Comparison of ENCODE assay signal across 12 cellular contexts in genomic region chr7:149489391-149490024, GRCh38. TPM values are rescaled to one million over a fixed set of nuclear protein-coding genes. Genes with fewer than 3 reads are reported as not detected.
A peak's percentile ranks its signal among the peaks of the same experiment; 100 is the strongest.
DNase-seq lines count a peak whose midpoint lies in the region; ATAC-seq and TF ChIP-seq lines count a peak whose summit lies in the region.
"Had no signal": no experiment of that assay in that cellular context is flagged by ENCODE, and none has a peak within 500 bp of the region (broad histone marks: within the 10 kb centered on the region; RNA-seq: fewer than 3 reads in every experiment).

No MANE protein-coding gene starts in this region.

- DNase-seq in A673 (ENCODE audit: low spot score) (no peak), GM10248 (ENCODE audit: extremely low spot score) (no peak), T-helper 17 cell (no peak), iPS-NIHi7 (ENCODE audit: extremely low spot score) (peak; percentile 52), testis (no peak), DMS79 treated with DMSO at 0.1 percent for 48 hours (lab: John Stamatoyannopoulos, UW) (no peak)
- no peak for DNase-seq in activated CD8-positive, alpha-beta memory T cell treated with anti-CD3 and anti-CD28 coated beads for 24 hours
- no peak for DNase-seq in activated CD4-positive, alpha-beta T cell treated with anti-CD3 and anti-CD28 coated beads for 4 hours
- DNase-seq: activated CD4-positive, alpha-beta T cell treated with anti-CD3 and anti-CD28 coated beads for 36 hours; gastrocnemius medialis; Kasumi-1; stimulated activated CD4-positive, alpha-beta T cell treated with anti-CD3 and anti-CD28 coated beads, Interleukin-4, amount 100 ng/mL, for 1 hour had no signal

- H3K4me1 Mint-ChIP-seq in T-helper 17 cell = peaks cover 22% of the 10 kb centered on the region

- 86 to 89% methylated on average over 15 of the region's 15 CpGs for WGBS in testis, 2 donors

- no peaks in the 10 kb centered on the region for H3K27me3 Mint-ChIP-seq in T-helper 17 cell
- H3K27me3 Mint-ChIP-seq: activated CD4-positive, alpha-beta T cell treated with anti-CD3 and anti-CD28 coated beads for 36 hours had no signal

- peak overlapping the region; percentile 45 for H3K27ac Mint-ChIP-seq in T-helper 17 cell
- H3K27ac Mint-ChIP-seq: activated CD4-positive, alpha-beta T cell treated with anti-CD3 and anti-CD28 coated beads for 36 hours had no signal

- H3K4me1 ChIP-seq in A673 (ENCODE audit: insufficient read depth, low read length, poor library complexity, severe bottlenecking) = no peaks in the 10 kb centered on the region
- no peaks in the 10 kb centered on the region for H3K4me1 ChIP-seq in testis

- intact Hi-C loops in A673 (cut with micrococcal nuclease; ENCODE audit: unreplicated experiment) (no loop called here), testis (cut with DNase I; ENCODE audit: low total_unique reads) (no loop called here)

- ATAC-seq in T-helper 17 cell = peak; percentile 25
- ATAC-seq: activated CD4-positive, alpha-beta T cell treated with anti-CD3 and anti-CD28 coated beads for 36 hours had no signal

- H3K36me3 ChIP-seq in A673 (ENCODE audit: insufficient read depth, low read length, poor library complexity, severe bottlenecking) (peaks cover 63% of the 10 kb centered on the region), testis (ENCODE audit: low read depth, missing control alignments) (no peaks in the 10 kb centered on the region)

- peaks cover 27% of the 10 kb centered on the region for H3K36me3 Mint-ChIP-seq in T-helper 17 cell (ENCODE audit: low read depth)

- H3K4me3 Mint-ChIP-seq in T-helper 17 cell = peak overlapping the region; percentile 31
- H3K4me3 Mint-ChIP-seq: activated CD4-positive, alpha-beta T cell treated with anti-CD3 and anti-CD28 coated beads for 36 hours had no signal

- no peaks in the 10 kb centered on the region for H3K9me3 ChIP-seq in A673 (ENCODE audit: low read depth, low read length, poor library complexity, severe bottlenecking)
- H3K9me3 ChIP-seq in T-helper 17 cell (ENCODE audit: control insufficient read depth, low read length, poor library complexity, severe bottlenecking) = no peaks in the 10 kb centered on the region
- H3K9me3 ChIP-seq in testis = no peaks in the 10 kb centered on the region
- H3K9me3 ChIP-seq: gastrocnemius medialis had no signal

- no peak overlapping the region for H3K4me3 ChIP-seq in A673 (ENCODE audit: low read depth, low read length, poor library complexity, severe bottlenecking)
- no peak overlapping the region for H3K4me3 ChIP-seq in testis
- H3K4me3 ChIP-seq: gastrocnemius medialis had no signal

- H3K27ac ChIP-seq in A673 (ENCODE audit: low read depth, low read length, poor library complexity, severe bottlenecking) (no peak overlapping the region), testis (no peak overlapping the region)
- H3K27ac ChIP-seq: gastrocnemius medialis had no signal

- BruUV-seq in A673 (replicated peaks; lab: Mats Ljungman, UMichigan) = no TSS peak

- POLR2A ChIA-PET in A673 (lab: Charles Lee; ENCODE audit: low non-redundant PET) = no interaction called here
- POLR2A ChIA-PET in GM10248 (lab: Yijun Ruan, JAX) = no interaction called here

- TF ChIP-seq POLR2A in testis (IDR thresholded peaks at IDR 0.05) = no peak

- TF ChIP-seq CTCF in A673 (conservative IDR thresholded peaks at IDR 0.05; ENCODE audit: low read depth, low read length) = 0 out of 2 replicates have a peak, but pooled peaks have one; percentile 24
- TF ChIP-seq CTCF in GM10248 (IDR thresholded peaks at IDR 0.05; ENCODE audit: control extremely low read depth, extremely low read depth, low read depth, missing control alignments) = peak; percentile 18
- TF ChIP-seq CTCF in testis (IDR thresholded peaks at IDR 0.05) = no peak

- CTCF ChIA-PET in A673 (lab: Charles Lee) (no interaction called here), GM10248 (lab: Yijun Ruan, JAX) (no interaction called here)

- H3K27me3 ChIP-seq in A673 (replicated peaks; ENCODE audit: insufficient read depth, low read depth, low read length, poor library complexity) (no peaks in the 10 kb centered on the region), testis (no peaks in the 10 kb centered on the region)
- H3K27me3 ChIP-seq: gastrocnemius medialis had no signal

RNA-seq across cellular contexts. Expression of gene ZNF746, which starts 8.1 kb away (rescaled TPM):
- total RNA-seq in A673 (2021) (22.5 and 24.0 TPM in 2 replicates), T-helper 17 cell (10 to 100 TPM; 28.1 to 29.2 TPM), testis (10 to 100 TPM; 49.3 to 56.7 TPM)
- 32.1 TPM for polyA plus RNA-seq in testis (ENCODE audit: insufficient read depth, low read depth, low replicate concordance)

RNA-seq across cellular contexts. Expression of gene ZNF777, which starts 28.6 kb away (rescaled TPM):
- total RNA-seq in A673 (2021) (19.3 and 19.6 TPM in 2 replicates), T-helper 17 cell (10 to 100 TPM; 12.7 to 16.5 TPM), testis (10 to 100 TPM; 19.4 to 25.0 TPM)
- 15.4 TPM for polyA plus RNA-seq in testis (ENCODE audit: insufficient read depth, low read depth, low replicate concordance)

Comparison
In these comparisons a context has a peak if more than half of its experiments do, and no peak if none do; other contexts are left out.
1. CTCF ChIP-seq: peak in A673 (single experiment) and GM10248 (single experiment); none in testis (0 of 3).